Comparison of ENCODE assay signal across 11 cellular contexts in the genomic region with DNA sequence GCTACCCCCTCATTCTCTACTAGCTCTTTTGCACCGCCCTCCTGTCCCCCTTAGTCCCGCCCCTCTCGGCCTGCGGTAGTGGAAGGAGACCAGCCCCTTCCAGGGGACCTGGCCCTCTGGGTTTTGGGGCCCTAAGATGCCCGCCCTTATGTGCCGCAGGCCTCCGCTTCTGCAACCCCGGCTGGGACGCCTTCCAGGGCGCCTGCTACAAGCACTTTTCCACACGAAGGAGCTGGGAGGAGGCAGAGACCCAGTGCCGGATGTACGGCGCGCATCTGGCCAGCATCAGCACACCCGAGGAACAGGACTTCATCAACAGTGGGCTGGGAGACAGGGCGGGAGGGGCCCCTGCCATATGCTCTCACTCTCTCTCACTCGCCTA. TPM values are rescaled to one million over a fixed set of nuclear protein-coding genes. Genes with fewer than 3 reads are reported as not detected.
DNase-seq lines count a peak whose midpoint lies in the region; ATAC-seq and TF ChIP-seq lines count a peak whose summit lies in the region.
"Had no signal": no experiment of that assay in that cellular context is flagged by ENCODE, and none has a peak within 500 bp of the region (broad histone marks: within the 10 kb centered on the region; RNA-seq: fewer than 3 reads in every experiment).

No MANE protein-coding gene starts in this region.

- intact Hi-C loops in spleen (cut with DNase I; ENCODE audit: low total_unique reads) = no loop called here

- H3K9me3 Mint-ChIP-seq in WTC11 = no peaks in the 10 kb centered on the region

- H3K9me3 ChIP-seq in hepatocyte (ENCODE audit: low read depth) (no peaks in the 10 kb centered on the region), spleen (no peaks in the 10 kb centered on the region), HAP-1 (no peaks in the 10 kb centered on the region)

- POLR2A ChIA-PET in WTC11 (lab: Charles Lee) = interaction anchor here (1.0 to 1.4 kb wide), 3 partner anchors 13 to 33 kb away, joined by 3 to 7 read pairs (median 3); a partner anchor contains a TSS

- peaks cover 58% of the 10 kb centered on the region for H3K4me1 Mint-ChIP-seq in WTC11

- no peaks in the 10 kb centered on the region for H3K9me2 ChIP-seq in hepatocyte (replicated peaks; ENCODE audit: insufficient read depth)

- TF ChIP-seq CTCF in WTC11 (IDR thresholded peaks at IDR 0.05) = no peak
- no peak for TF ChIP-seq CTCF in hepatocyte (IDR thresholded peaks at IDR 0.05; ENCODE audit: poor library complexity)
- TF ChIP-seq CTCF in spleen (IDR thresholded peaks at IDR 0.05 in 8 of 11, conservative IDR thresholded peaks at IDR 0.05 in 3 of 11) = no peak

- no peak for TF ChIP-seq POLR2A in spleen (IDR thresholded peaks at IDR 0.05)

- in situ Hi-C loops in HAP-1 (cut with MboI; ENCODE audit: low sequenced_read_pairs) = no loop called here

- H3K27me3 ChIP-seq in hepatocyte (peaks cover 42% of the 10 kb centered on the region), spleen (replicated peaks in 1 of 7) (peaks cover 0 to 64% (median 23%) of the 10 kb centered on the region in 7 donors), HAP-1 (ENCODE audit: low read depth) (no peaks in the 10 kb centered on the region)

- H3K4me3 Mint-ChIP-seq in WTC11 = peak overlapping the region; percentile 85

- no peaks in the 10 kb centered on the region for H4K20me1 ChIP-seq in hepatocyte (ENCODE audit: insufficient read depth, poor library complexity, severe bottlenecking)

- H3K4me2 ChIP-seq in hepatocyte = peak overlapping the region; percentile 91

- peak overlapping the region; percentile 71 for H2AFZ ChIP-seq in hepatocyte

- peaks cover 79% of the 10 kb centered on the region for H3K27me3 Mint-ChIP-seq in WTC11 (ENCODE audit: low read depth)

- H3K27ac Mint-ChIP-seq in WTC11 = no peak overlapping the region

- 10% methylated on average over 18 of the region's 18 CpGs for WGBS in hepatocyte (ENCODE audit: low lambda C conversion rate, missing lambda C conversion rate)
- WGBS in spleen, 5 donors = 1 to 7% (median 2%) methylated on average over 16 to 18 of the region's 18 CpGs

- no peaks in the 10 kb centered on the region for H3K36me3 Mint-ChIP-seq in WTC11

- ATAC-seq in WTC11 = peak; percentile 3
- ATAC-seq in HG03469 (IDR thresholded peaks at IDR 0.05; ENCODE audit: unreplicated experiment) = no peak

- CTCF ChIA-PET in WTC11 (lab: Charles Lee) = interaction anchor here (0.5 to 12.6 kb wide), 11 partner anchors 11 to 237 kb away, joined by 3 to 437 read pairs (median 5); a partner anchor contains a TSS

- DNase-seq in NCI-H146 (lab: John Stamatoyannopoulos, UW) (peak; percentile 21), NCI-H146 treated with DMSO at 0.1 percent for 48 hours (lab: John Stamatoyannopoulos, UW; ENCODE audit: unreplicated experiment) (no peak), WTC11 (ENCODE audit: low spot score) (no peak), hepatocyte (ENCODE audit: low spot score) (peak; percentile 60), spleen (no peak), HAP-1 (ENCODE audit: low spot score in 2 of 2) (no peak), SW480 (ENCODE audit: low spot score) (no peak)

- H3K4me3 ChIP-seq in hepatocyte (no peak overlapping the region), spleen (peak overlapping the region in 7 of 8 donors; percentile 16 to 65 (median 27)), HAP-1 (no peak overlapping the region)

- no peak overlapping the region for H3K27ac ChIP-seq in hepatocyte
- H3K27ac ChIP-seq in spleen = no peak overlapping the region

- no peaks in the 10 kb centered on the region for H3K36me3 ChIP-seq in hepatocyte (replicated peaks; ENCODE audit: insufficient read depth, low read depth)
- H3K36me3 ChIP-seq in spleen = no peaks in the 10 kb centered on the region
- H3K36me3 ChIP-seq in HAP-1 (replicated peaks) = no peaks in the 10 kb centered on the region; the same call in 1 of the 2 replicates

- H3K4me1 ChIP-seq in hepatocyte (ENCODE audit: insufficient read depth) = peaks cover 36% of the 10 kb centered on the region
- H3K4me1 ChIP-seq in spleen = peaks cover 32 to 60% (median 54%) of the 10 kb centered on the region in 6 donors
- H3K4me1 ChIP-seq in HAP-1 = peaks cover 17% of the 10 kb centered on the region

- no peaks in the 10 kb centered on the region for H3K79me2 ChIP-seq in hepatocyte

TF ChIP-seq in WTC11, 78 proteins besides CTCF, POLR2A, EP300 and RAD21:
- no peak for TF ChIP-seq TCF7 (CRISPR knock-in tag; IDR thresholded peaks at IDR 0.05; ENCODE audit: low read depth)

RNA-seq across cellular contexts. Expression of a gene that starts 14.9 kb away (rescaled TPM):
- total RNA-seq in WTC11 (2021) = 2.5 to 3.7 TPM (median 3.6 TPM) in 3 replicates
- total RNA-seq in hepatocyte = 0.03 and 0.84 TPM in 2 replicates
- not detected in 2 replicates for polyA plus RNA-seq in hepatocyte
- not detected for total RNA-seq in spleen
- polyA plus RNA-seq in spleen = under 1 TPM in 2 of 3 donors, not detected in 1; 0.10 to 0.11 TPM
- total RNA-seq: T-helper 2 cell treated with Interferon-gamma antibody and Interleukin-4, amounts not matched to agents 100 ng/mL and 5 ng/mL, for 36 hours had no signal

RNA-seq across cellular contexts. Expression of a gene that starts 20.4 kb away (rescaled TPM):
- total RNA-seq in WTC11 (2021) (103 to 127 TPM (median 104 TPM) in 3 replicates), hepatocyte (7.9 and 13.8 TPM in 2 replicates), spleen (100 to 1,000 TPM in 2 of 7 donors, 10 to 100 TPM in 5; 36.0 to 146 (median 58.3) TPM)
- polyA plus RNA-seq in hepatocyte (3.6 and 4.8 TPM in 2 replicates), spleen (10 to 100 TPM in 1 of 3 donors, 1 to 10 TPM in 2; 4.3 to 39.5 (median 6.7) TPM)
- total RNA-seq: T-helper 2 cell treated with Interferon-gamma antibody and Interleukin-4, amounts not matched to agents 100 ng/mL and 5 ng/mL, for 36 hours had no signal

RNA-seq across cellular contexts. Expression of a gene that starts 37.6 kb away (rescaled TPM):
- total RNA-seq in WTC11 (2021) = 1.1 to 1.3 TPM (median 1.2 TPM) in 3 replicates
- not detected in 2 replicates for total RNA-seq in hepatocyte
- polyA plus RNA-seq in hepatocyte = not detected in 2 replicates
- total RNA-seq in spleen = 1 to 10 TPM in 1 of 7 donors, under 1 TPM in 2, not detected in 4; 0.20 to 1.1 (median 0.46) TPM
- under 1 TPM; 0.22 to 0.80 (median 0.27) TPM for polyA plus RNA-seq in spleen
- total RNA-seq: HT1080; myocyte; T-helper 2 cell treated with Interferon-gamma antibody and Interleukin-4, amounts not matched to agents 100 ng/mL and 5 ng/mL, for 36 hours had no signal

RNA-seq across cellular contexts. Expression of a gene that starts 48.6 kb away (rescaled TPM):
- total RNA-seq in WTC11 (2021) (135 to 195 TPM (median 186 TPM) in 3 replicates), hepatocyte (54.5 and 93.5 TPM in 2 replicates), spleen (10 to 100 TPM in 1 of 7 donors, 1 to 10 TPM in 6; 1.2 to 13.1 (median 3.8) TPM)
- polyA plus RNA-seq in hepatocyte (171 and 195 TPM in 2 replicates), spleen (1 to 10 TPM; 1.2 to 5.3 (median 1.8) TPM)

RNA-seq across cellular contexts. Expression of a gene that starts 55.5 kb away (rescaled TPM):
- total RNA-seq in WTC11 (2021) = 37.1 to 50.1 TPM (median 38.2 TPM) in 3 replicates
- 5.6 and 17.4 TPM in 2 replicates for total RNA-seq in hepatocyte
- polyA plus RNA-seq in hepatocyte = 28.3 and 28.6 TPM in 2 replicates
- 10 to 100 TPM; 14.9 to 49.6 (median 26.2) TPM for total RNA-seq in spleen
- 10 to 100 TPM; 12.3 to 25.4 (median 13.8) TPM for polyA plus RNA-seq in spleen

Comparison
In these comparisons a context has a peak if more than half of its experiments do, and no peak if none do; other contexts are left out.
1. DNase-seq: peak in NCI-H146 (single experiment) and hepatocyte (single experiment); none in NCI-H146 treated with DMSO at 0.1 percent for 48 hours (single experiment), WTC11 (single experiment), spleen (single experiment), HAP-1 (0 of 2) and SW480 (single experiment).
2. H3K4me3 ChIP-seq: peak in spleen (7 of 8); none in hepatocyte (single experiment) and HAP-1 (single experiment).